9 cellular contexts compared by ENCODE assay signal in the genomic region with DNA sequence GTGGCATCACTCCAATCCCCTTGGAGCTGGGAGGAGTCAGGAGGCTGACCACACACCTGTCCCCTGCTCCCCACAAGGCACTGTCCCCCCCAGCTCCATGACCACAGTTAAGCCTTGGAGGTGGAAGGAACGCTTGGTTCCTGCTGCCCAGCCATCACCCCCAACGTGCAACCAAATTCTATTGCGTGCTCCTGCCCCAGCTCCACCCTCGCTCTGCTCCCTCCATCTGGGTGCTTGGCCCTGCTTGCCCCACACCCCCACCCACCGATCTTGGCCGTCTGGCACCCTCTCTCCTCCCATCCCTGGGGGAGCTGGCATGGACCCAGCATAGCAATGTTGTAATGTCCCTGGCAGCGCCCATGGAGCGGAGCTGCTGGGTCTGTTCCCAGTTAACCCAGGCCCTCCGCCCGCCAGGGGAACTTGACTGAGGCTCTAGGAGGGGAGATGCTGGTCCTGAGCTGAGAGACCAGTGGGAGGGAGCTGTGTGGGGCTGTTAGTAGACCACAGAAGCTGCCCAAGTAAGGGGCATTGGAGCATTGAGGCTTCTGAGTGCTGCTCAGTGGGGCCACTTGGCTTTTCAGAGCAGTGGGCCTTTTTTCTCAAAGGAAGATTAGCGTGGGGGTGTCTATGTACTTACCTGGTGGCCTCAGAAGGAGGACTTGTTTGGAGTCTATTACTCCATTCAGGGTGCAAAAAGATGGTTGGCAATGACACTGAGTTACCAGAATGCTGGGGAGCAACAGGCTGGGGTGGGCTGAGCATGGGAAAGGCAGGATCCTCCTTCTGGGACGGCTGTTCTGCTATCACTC. TPM values are rescaled to one million over a fixed set of nuclear protein-coding genes. Genes with fewer than 3 reads are reported as not detected.
DNase-seq lines count a peak whose midpoint lies in the region; ATAC-seq, FAIRE-seq and TF ChIP-seq lines count a peak whose summit lies in the region.
"Had no signal": no experiment of that assay in that cellular context is flagged by ENCODE, and none has a peak within 500 bp of the region (broad histone marks: within the 10 kb centered on the region; RNA-seq: fewer than 3 reads in every experiment).

No MANE protein-coding gene starts in this region.

- no peak for TF ChIP-seq EP300 in K562 (IDR thresholded peaks at IDR 0.05; ENCODE audit: low read length)

- no peak for ATAC-seq in K562
- ATAC-seq in GM21717 (IDR thresholded peaks at IDR 0.05; ENCODE audit: unreplicated experiment), result no peak
- ATAC-seq in HG03520 (IDR thresholded peaks at IDR 0.05; ENCODE audit: unreplicated experiment), result no peak

- H3K4me1 ChIP-seq in KMS-11 (ENCODE audit: low read depth, poor library complexity, severe bottlenecking) (peaks cover 10% of the 10 kb centered on the region), K562 (replicated peaks in 1 of 2; ENCODE audit: control insufficient read depth in 2 of 2, insufficient read depth in 2 of 2, low read length in 2 of 2) (peaks cover 12 to 16% of the 10 kb centered on the region in 2 experiments; a peak in 4 of 5 replicates), stomach smooth muscle (ENCODE audit: control insufficient read depth, insufficient read depth, low read length) (peaks cover 10% of the 10 kb centered on the region)

- H3K4me3 Mint-ChIP-seq in immature natural killer cell, result peak overlapping the region; percentile 67 to 82 (median 79)

- TF ChIP-seq RAD21 in K562 (CRISPR knock-in tag; conservative IDR thresholded peaks at IDR 0.05 in 1 of 2, IDR thresholded peaks at IDR 0.05 in 1 of 2), result no peak

- H3K4me2 ChIP-seq in KMS-11 (peak overlapping the region; percentile 67; the same call in 1 of the 2 replicates), K562 (ENCODE audit: insufficient read depth, low read length) (peak overlapping the region; percentile 66)

- H2AFZ ChIP-seq in KMS-11 (ENCODE audit: low read depth), result peak overlapping the region; percentile 98; the same call in 1 of the 2 replicates
- H2AFZ ChIP-seq in K562 (ENCODE audit: low read depth, low read length), result no peak overlapping the region

- no peaks in the 10 kb centered on the region for H3K9me1 ChIP-seq in K562 (ENCODE audit: control insufficient read depth, insufficient read depth, low read length)

- BruUV-seq in K562 (replicated peaks; lab: Mats Ljungman, UMichigan), result no TSS peak

- no peak overlapping the region for H3K9ac ChIP-seq in KMS-11
- H3K9ac ChIP-seq in K562 (ENCODE audit: insufficient read depth in 1 of 2, low read depth in 2 of 2, low read length in 2 of 2), result no peak overlapping the region; a peak in 1 of 4 replicates
- peak overlapping the region in 1 of 2 donors; percentile 42 for H3K9ac ChIP-seq in stomach smooth muscle (ENCODE audit: low read length in 2 of 2)

- TF ChIP-seq CTCF in KMS-11 (conservative IDR thresholded peaks at IDR 0.05; ENCODE audit: low read depth, low read length) (no peak), K562 (IDR thresholded peaks at IDR 0.05 in 2 of 3, conservative IDR thresholded peaks at IDR 0.05 in 1 of 3; ENCODE audit: insufficient read depth in 2 of 3, low read depth in 1 of 3, low read length in 3 of 3) (no peak)

- H3K79me2 ChIP-seq in KMS-11 (ENCODE audit: insufficient read depth, low read depth) (no peaks in the 10 kb centered on the region), K562 (ENCODE audit: control insufficient read depth, insufficient read depth, low read length) (no peaks in the 10 kb centered on the region)

- intact Hi-C loops in K562 (cut with micrococcal nuclease), result loop anchor here (2.0 kb wide), 1 partner anchor 359 kb away; no protein-coding TSS in a partner anchor

- POLR2A ChIA-PET in K562 (lab: Yijun Ruan, JAX), result interaction anchor here (0.5 to 1.1 kb wide), 2 partner anchors 161 to 401 kb away, joined by 3 read pairs; no protein-coding TSS in a partner anchor

- H3K9me3 ChIP-seq in K562 (replicated peaks; ENCODE audit: control insufficient read depth, insufficient read depth, low read depth, low read length), result no peaks in the 10 kb centered on the region
- H3K9me3 ChIP-seq in stomach smooth muscle (ENCODE audit: control insufficient read depth in 2 of 2, low read length in 2 of 2), result no peaks in the 10 kb centered on the region
- H3K9me3 ChIP-seq: neutrophil had no signal

- CTCF ChIA-PET in K562 (lab: Yijun Ruan, JAX; ENCODE audit: low intra/inter-chr PET ratio), result interaction anchor here (4.6 kb wide), 1 partner anchor 146 kb away, joined by 52 read pairs; no protein-coding TSS in a partner anchor

- H3K4me3 ChIP-seq in KMS-11 (IDR thresholded peaks at IDR 0.05; ENCODE audit: insufficient read depth, low read depth, low read length) (no peak overlapping the region), K562 (peak overlapping the region; percentile 70; the same call in 1 of the 2 replicates), stomach smooth muscle (ENCODE audit: low read length in 2 of 2) (peak overlapping the region; percentile 59 to 86)

- peaks cover 0 to 5% (median 0%) of the 10 kb centered on the region in 3 donors for H3K27me3 Mint-ChIP-seq in immature natural killer cell (ENCODE audit: low read depth in 3 of 3)

- TF ChIP-seq POLR2A in K562 (conservative IDR thresholded peaks at IDR 0.05), result no peak

- H3K27me3 ChIP-seq in KMS-11 (ENCODE audit: insufficient read depth, low read depth) (no peaks in the 10 kb centered on the region), K562 (ENCODE audit: control insufficient read depth in 2 of 2, insufficient read depth in 2 of 2, low read length in 2 of 2) (peaks cover 4 to 30% of the 10 kb centered on the region in 2 experiments; a peak in 3 of 5 replicates), stomach smooth muscle (ENCODE audit: control insufficient read depth in 1 of 2, insufficient read depth in 2 of 2, low read length in 2 of 2) (no peaks in the 10 kb centered on the region)

- H3K4me1 Mint-ChIP-seq in immature natural killer cell, result peaks cover 8 to 11% of the 10 kb centered on the region in 2 donors

- H4K20me1 ChIP-seq in KMS-11 (ENCODE audit: insufficient read depth) (no peaks in the 10 kb centered on the region), K562 (replicated peaks; ENCODE audit: control insufficient read depth, insufficient read depth, low read length) (no peaks in the 10 kb centered on the region; the same call in 1 of the 2 replicates)

- in situ Hi-C loops in K562 (cut with MboI), result loop anchor here (5.0 kb wide), 1 partner anchor 366 kb away; the partner anchor contains the start of gene TAS2R40

- DNase-seq in K562 (ENCODE audit: extremely low read depth in 1 of 4, low spot score in 3 of 4) (no peak), immature natural killer cell (no peak), NAMALWA (ENCODE audit: low spot score) (no peak)

- no peaks in the 10 kb centered on the region for H3K9me3 Mint-ChIP-seq in immature natural killer cell

- H3K27ac ChIP-seq in KMS-11, result no peak overlapping the region
- H3K27ac ChIP-seq in K562 (ENCODE audit: extremely low read depth, low read depth, low read length), result no peak overlapping the region
- no peak overlapping the region for H3K27ac ChIP-seq in stomach smooth muscle (ENCODE audit: low read length)

- WGBS in K562 (ENCODE audit: insufficient coverage, low coverage, missing lambda C conversion rate), result 47% methylated on average over 12 of the region's 12 CpGs

- H3K36me3 ChIP-seq in KMS-11 (ENCODE audit: insufficient read depth) (no peaks in the 10 kb centered on the region), K562 (ENCODE audit: control insufficient read depth, insufficient read depth, low read length) (no peaks in the 10 kb centered on the region), stomach smooth muscle (ENCODE audit: control insufficient read depth in 2 of 2, insufficient read depth in 2 of 2, low read length in 2 of 2) (no peaks in the 10 kb centered on the region)
- H3K36me3 ChIP-seq: neutrophil had no signal

- FAIRE-seq in K562 (lab: Jason Lieb, UNC), result no peak
- FAIRE-seq: H54 had no signal

- H3K27ac Mint-ChIP-seq in immature natural killer cell, result no peak overlapping the region

- no peaks in the 10 kb centered on the region for H3K36me3 Mint-ChIP-seq in immature natural killer cell

RNA-seq across cellular contexts. Expression of gene EPHB6, which starts 1.1 kb away (rescaled TPM):
- 81.3 and 499 TPM in 2 replicates for total RNA-seq in K562 (2011; cell fraction: chromatin; rRNA removed; ENCODE audit: low replicate concordance)
- 147 and 442 TPM in 2 replicates for total RNA-seq in K562 (2011; cell fraction: nucleolus; rRNA removed)
- 112 and 171 TPM in 2 replicates for total RNA-seq in K562 (2011; cell fraction: nucleoplasm; rRNA removed)
- 10.4 and 11.3 TPM in 2 replicates for total RNA-seq in K562 (2014; rRNA removed)
- total RNA-seq in K562 (2014; rRNA removed; fragmentation: Illumina TruSeq; extraction: Trizol), result 4.1 and 4.3 TPM in 2 replicates
- total RNA-seq in K562 (2015; rRNA removed; fragmentation: Illumina TruSeq; extraction: Trizol), result 1.5 and 2.1 TPM in 2 replicates
- 13.2 and 19.1 TPM in 2 replicates for total RNA-seq in K562 (2021)
- polyA plus RNA-seq in K562 (2011; rRNA removed), result 108 and 123 TPM in 2 replicates
- polyA plus RNA-seq in K562 (2011; cell fraction: cytosol; rRNA removed), result 99.6 and 191 TPM in 2 replicates
- polyA plus RNA-seq in K562 (2011; cell fraction: nucleus; rRNA removed), result 516 and 1,081 TPM in 2 replicates
- polyA plus RNA-seq in K562 (2012), result 8.8 and 13.0 TPM in 2 replicates
- polyA plus RNA-seq in K562 (2014; fragmentation: Illumina TruSeq; extraction: Trizol), result 7.6 and 10.7 TPM in 2 replicates
- 1 to 10 TPM; 1.4 to 2.5 TPM for polyA plus RNA-seq in K562 (2014; fragmentation: Nextera tagmentation; extraction: Ambion mirVana)
- 12.0 and 16.3 TPM in 2 replicates for polyA plus RNA-seq in K562 (2014; rRNA removed)
- polyA minus RNA-seq in K562 (2011; rRNA and poly(A)+ RNA removed), result 56.3 and 87.3 TPM in 2 replicates
- 119 and 124 TPM in 2 replicates for polyA minus RNA-seq in K562 (2011; cell fraction: cytosol; rRNA and poly(A)+ RNA removed)
- polyA minus RNA-seq in K562 (2011; cell fraction: nucleus; rRNA and poly(A)+ RNA removed), result 75.4 and 113 TPM in 2 replicates
- polyA plus RNA-seq in immature natural killer cell, result 1 to 10 TPM; 2.4 to 3.8 (median 2.6) TPM

RNA-seq across cellular contexts. Expression of gene TRPV6, which starts 29.6 kb away (rescaled TPM):
- total RNA-seq in K562 (2011; cell fraction: chromatin; rRNA removed; ENCODE audit: low replicate concordance), result 2.1 and 5.6 TPM in 2 replicates
- total RNA-seq in K562 (2011; cell fraction: nucleolus; rRNA removed), result 3.2 and 3.3 TPM in 2 replicates
- 2.2 and 2.7 TPM in 2 replicates for total RNA-seq in K562 (2011; cell fraction: nucleoplasm; rRNA removed)
- total RNA-seq in K562 (2014; rRNA removed) (0.04 and 0.36 TPM in 2 replicates), K562 (2014; rRNA removed; fragmentation: Illumina TruSeq; extraction: Trizol) (0.11 and 0.51 TPM in 2 replicates), K562 (2015; rRNA removed; fragmentation: Illumina TruSeq; extraction: Trizol) (0.04 and 0.11 TPM in 2 replicates), K562 (2021) (0.18 and 0.81 TPM in 2 replicates)
- polyA plus RNA-seq in K562 (2011; rRNA removed) (0.08 and 0.37 TPM in 2 replicates), K562 (2014; fragmentation: Illumina TruSeq; extraction: Trizol) (0.25 and 0.26 TPM in 2 replicates), K562 (2014; fragmentation: Nextera tagmentation; extraction: Ambion mirVana) (under 1 TPM; 0.04 to 0.06 TPM), K562 (2014; rRNA removed) (0.22 and 0.32 TPM in 2 replicates), immature natural killer cell (not detected)
- polyA plus RNA-seq in K562 (2011; cell fraction: cytosol; rRNA removed), result 0.19 and 0.33 TPM in 2 replicates
- polyA plus RNA-seq in K562 (2011; cell fraction: nucleus; rRNA removed), result 3.7 and 4.0 TPM in 2 replicates
- polyA plus RNA-seq in K562 (2012), result 0.59 and 13.5 TPM in 2 replicates
- 0.36 and 0.46 TPM in 2 replicates for polyA minus RNA-seq in K562 (2011; rRNA and poly(A)+ RNA removed)
- not detected in 2 replicates for polyA minus RNA-seq in K562 (2011; cell fraction: cytosol; rRNA and poly(A)+ RNA removed)
- polyA minus RNA-seq in K562 (2011; cell fraction: nucleus; rRNA and poly(A)+ RNA removed), result 0.89 and 0.94 TPM in 2 replicates
